In genomic region chr22:15509967-15510366, GRCh38 we compare ENCODE assay signal across 6 cellular contexts. TPM values are rescaled to one million over a fixed set of nuclear protein-coding genes. Genes with fewer than 3 reads are reported as not detected.
"Had no signal": no experiment of that assay in that cellular context is flagged by ENCODE, and none has a peak within 500 bp of the region (broad histone marks: within the 10 kb centered on the region; RNA-seq: fewer than 3 reads in every experiment).

No MANE protein-coding gene starts in this region.

RNA-seq across cellular contexts. Expression of gene OR11H1, which starts 18.0 kb away (rescaled TPM):
- total RNA-seq: HepG2, HT-29, HT1080, IMR-90, K562 had no signal
- polyA plus RNA-seq: HepG2, IgD-negative memory B cell, IMR-90, K562 had no signal
